Comparison of ENCODE assay signal across 10 cellular contexts in the genomic region with DNA sequence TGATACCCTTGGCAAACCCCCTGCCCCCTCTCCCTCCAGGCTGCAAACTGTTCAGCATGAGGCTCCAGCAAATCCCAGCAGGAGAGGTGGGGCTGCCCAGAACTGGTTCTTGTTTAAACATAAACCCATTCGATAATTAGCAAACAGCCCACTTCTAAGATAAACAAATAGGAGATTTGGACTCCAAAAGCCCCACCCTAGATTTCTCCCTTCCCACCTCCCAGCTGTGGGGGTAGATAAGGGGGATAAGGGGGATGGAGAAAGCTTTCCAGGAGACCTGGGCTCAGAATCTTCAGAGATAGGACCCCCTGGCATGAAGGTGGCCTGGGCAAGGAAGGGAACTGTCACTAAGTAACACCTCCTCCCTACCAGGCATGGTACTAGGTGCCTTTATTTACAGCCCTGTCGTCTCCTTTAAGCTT. TPM values are rescaled to one million over a fixed set of nuclear protein-coding genes. Genes with fewer than 3 reads are reported as not detected.
DNase-seq lines count a peak whose midpoint lies in the region; ATAC-seq and TF ChIP-seq lines count a peak whose summit lies in the region.
"Had no signal": no experiment of that assay in that cellular context is flagged by ENCODE, and none has a peak within 500 bp of the region (broad histone marks: within the 10 kb centered on the region; RNA-seq: fewer than 3 reads in every experiment).

No MANE protein-coding gene starts in this region.

- TF ChIP-seq CTCF in HFF-Myc (IDR thresholded peaks at IDR 0.05; ENCODE audit: low read depth, low read length, missing control alignments) (no peak), PC-3 (conservative IDR thresholded peaks at IDR 0.05; ENCODE audit: low read depth, low read length) (no peak), foreskin keratinocyte (conservative IDR thresholded peaks at IDR 0.05) (no peak), GM10266 (IDR thresholded peaks at IDR 0.05; ENCODE audit: control insufficient read depth, insufficient read depth, low read depth, missing control alignments) (no peak)
- no peak for TF ChIP-seq CTCF in activated CD8-positive, alpha-beta T cell treated with anti-CD3 and anti-CD28 coated beads for 36 hours (IDR thresholded peaks at IDR 0.05)

- H3K27me3 ChIP-seq in PC-3 (ENCODE audit: low read length) (no peaks in the 10 kb centered on the region), foreskin keratinocyte (no peaks in the 10 kb centered on the region), skeletal muscle tissue (ENCODE audit: control insufficient read depth in 3 of 3, insufficient read depth in 3 of 3, low read length in 3 of 3) (no peaks in the 10 kb centered on the region)

- H3K4me1 Mint-ChIP-seq in activated CD8-positive, alpha-beta T cell treated with anti-CD3 and anti-CD28 coated beads for 36 hours (ENCODE audit: low read depth) = peaks cover 44% of the 10 kb centered on the region

- H3K9me2 ChIP-seq in PC-3 (replicated peaks; ENCODE audit: low read length) = no peaks in the 10 kb centered on the region

- no TSS peak for BruUV-seq in PC-3 (replicated peaks; lab: Mats Ljungman, UMichigan)

- H3K9ac ChIP-seq in PC-3 (ENCODE audit: low read length) (peak overlapping the region; percentile 82), skeletal muscle tissue (ENCODE audit: low read depth in 1 of 3, low read length in 3 of 3) (peak overlapping the region; percentile 84 to 98 (median 97))

- H3K4me2 ChIP-seq in PC-3 (ENCODE audit: low read length) = peak overlapping the region; percentile 98

- no peaks in the 10 kb centered on the region for H3K9me3 Mint-ChIP-seq in activated CD8-positive, alpha-beta T cell treated with anti-CD3 and anti-CD28 coated beads for 36 hours

- no peak overlapping the region for H2AFZ ChIP-seq in PC-3 (ENCODE audit: low read length)

- POLR2A ChIA-PET in PC-3 (lab: Charles Lee; ENCODE audit: unreplicated experiment) = interaction anchor here (0.7 to 1.0 kb wide), 4 partner anchors 14 to 590 kb away, joined by 3 to 4 read pairs (median 3); a partner anchor contains a TSS
- POLR2A ChIA-PET in activated CD8-positive, alpha-beta T cell treated with anti-CD3 and anti-CD28 coated beads for 36 hours (lab: Charles Lee) = no interaction called here

- peaks cover 28% of the 10 kb centered on the region for H3K36me3 ChIP-seq in PC-3 (ENCODE audit: low read depth, low read length)
- H3K36me3 ChIP-seq in skeletal muscle tissue (ENCODE audit: control insufficient read depth in 3 of 3, insufficient read depth in 3 of 3, low read length in 3 of 3) = peaks cover 4 to 13% (median 5%) of the 10 kb centered on the region in 3 donors

- no peak overlapping the region for H3K27ac Mint-ChIP-seq in activated CD8-positive, alpha-beta T cell treated with anti-CD3 and anti-CD28 coated beads for 36 hours

- peaks cover 95% of the 10 kb centered on the region for H3K79me2 ChIP-seq in PC-3 (ENCODE audit: low read length)

- intact Hi-C loops in PC-3 (cut with micrococcal nuclease) = loop anchor here (10.0 kb wide), 1 partner anchor 431 kb away; no protein-coding TSS in a partner anchor
- intact Hi-C loops in activated CD8-positive, alpha-beta T cell treated with anti-CD3 and anti-CD28 coated beads for 36 hours (cut with micrococcal nuclease) = no loop called here

- no peak for DNase-seq in HFF-Myc (ENCODE audit: extremely low read depth, low read depth)
- peak; percentile 71 for DNase-seq in PC-3
- no peak for DNase-seq in foreskin keratinocyte
- DNase-seq in NCI-H2171 treated with DMSO at 0.1 percent for 48 hours (lab: John Stamatoyannopoulos, UW) = no peak
- DNase-seq in activated CD8-positive, alpha-beta memory T cell treated with anti-CD3 and anti-CD28 coated beads for 24 hours = no peak
- DNase-seq in activated CD8-positive, alpha-beta T cell treated with anti-CD3 and anti-CD28 coated beads for 36 hours = no peak
- no peak for DNase-seq in GM10266 (ENCODE audit: extremely low spot score)
- DNase-seq: SHP77 treated with DMSO at 0.1 percent for 48 hours had no signal

- H4K20me1 ChIP-seq in PC-3 (ENCODE audit: low read length) = peaks cover 43% of the 10 kb centered on the region

- ATAC-seq in PC-3 (no peak), foreskin keratinocyte (no peak)
- ATAC-seq in activated CD8-positive, alpha-beta T cell treated with anti-CD3 and anti-CD28 coated beads for 36 hours = no peak

- H3K9me3 ChIP-seq in PC-3 (ENCODE audit: low read length) = no peaks in the 10 kb centered on the region
- H3K9me3 ChIP-seq in skeletal muscle tissue (ENCODE audit: control insufficient read depth in 3 of 3, low read length in 3 of 3) = no peaks in the 10 kb centered on the region

- peaks cover 2% of the 10 kb centered on the region for H3K27me3 Mint-ChIP-seq in activated CD8-positive, alpha-beta T cell treated with anti-CD3 and anti-CD28 coated beads for 36 hours

- H3K36me3 Mint-ChIP-seq in activated CD8-positive, alpha-beta T cell treated with anti-CD3 and anti-CD28 coated beads for 36 hours (ENCODE audit: low read depth) = peaks cover 13% of the 10 kb centered on the region

- H3K27ac ChIP-seq in PC-3 (ENCODE audit: low read length) (peak overlapping the region; percentile 95), foreskin keratinocyte (peak overlapping the region; percentile 28), skeletal muscle tissue (ENCODE audit: low read depth, low read length) (peak overlapping the region; percentile 96)

- peaks cover 15% of the 10 kb centered on the region for H3F3A ChIP-seq in PC-3 (ENCODE audit: low read length, unreplicated experiment)

- H3K4me3 ChIP-seq in HFF-Myc (replicated peaks; ENCODE audit: low read depth, low read length) = peak overlapping the region; percentile 75
- peak overlapping the region; percentile 61 for H3K4me3 ChIP-seq in PC-3 (ENCODE audit: low read length)
- H3K4me3 ChIP-seq in skeletal muscle tissue (ENCODE audit: low read length in 3 of 3) = peak overlapping the region in 2 of 3 donors; percentile 49 to 87

- no peak overlapping the region for H3K4me3 Mint-ChIP-seq in activated CD8-positive, alpha-beta T cell treated with anti-CD3 and anti-CD28 coated beads for 36 hours

- peaks cover 86% of the 10 kb centered on the region for H3K4me1 ChIP-seq in PC-3 (ENCODE audit: insufficient read depth, low read length)
- H3K4me1 ChIP-seq in foreskin keratinocyte = peaks cover 61% of the 10 kb centered on the region
- H3K4me1 ChIP-seq in skeletal muscle tissue (ENCODE audit: control insufficient read depth in 3 of 3, insufficient read depth in 3 of 3, low read length in 3 of 3) = peaks cover 81 to 92% (median 87%) of the 10 kb centered on the region in 3 donors

- CTCF ChIA-PET in PC-3 (lab: Charles Lee) = interaction anchor here (1.4 kb wide), 1 partner anchor 21 kb away, joined by 8 read pairs; no protein-coding TSS in a partner anchor
- CTCF ChIA-PET in activated CD8-positive, alpha-beta T cell treated with anti-CD3 and anti-CD28 coated beads for 36 hours (lab: Charles Lee) = interaction anchor here (1.0 kb wide), 1 partner anchor 20 kb away, joined by 3 read pairs; a partner anchor contains a TSS

RNA-seq across cellular contexts. Expression of a gene that starts 4.8 kb away (rescaled TPM):
- 134 and 167 TPM in 2 replicates for total RNA-seq in PC-3 (2014; rRNA removed)
- 169 and 187 TPM in 2 replicates for total RNA-seq in foreskin keratinocyte
- 136 and 143 TPM in 2 replicates for polyA plus RNA-seq in foreskin keratinocyte
- total RNA-seq in skeletal muscle tissue = 4.2 TPM
- total RNA-seq in activated CD8-positive, alpha-beta T cell treated with anti-CD3 and anti-CD28 coated beads for 36 hours = 10 to 100 TPM; 21.1 to 22.0 TPM
- polyA plus RNA-seq: neural cell had no signal

RNA-seq across cellular contexts. Expression of a gene that starts 19.5 kb away (rescaled TPM):
- total RNA-seq in PC-3 (2014; rRNA removed) (32.5 and 45.2 TPM in 2 replicates), foreskin keratinocyte (18.0 and 18.7 TPM in 2 replicates), skeletal muscle tissue (13.6 TPM)
- 19.8 and 20.3 TPM in 2 replicates for polyA plus RNA-seq in foreskin keratinocyte
- total RNA-seq in activated CD8-positive, alpha-beta T cell treated with anti-CD3 and anti-CD28 coated beads for 36 hours = 10 to 100 TPM; 19.6 to 20.7 TPM

RNA-seq across cellular contexts. Expression of a gene that starts 34.7 kb away (rescaled TPM):
- total RNA-seq in PC-3 (2014; rRNA removed) = not detected in 2 replicates
- total RNA-seq in foreskin keratinocyte = not detected in 2 replicates
- polyA plus RNA-seq in foreskin keratinocyte = not detected in 2 replicates
- not detected for total RNA-seq in skeletal muscle tissue
- under 1 TPM in 1 of 2 experiments, not detected in 1; 0.29 TPM for total RNA-seq in activated CD8-positive, alpha-beta T cell treated with anti-CD3 and anti-CD28 coated beads for 36 hours
- polyA plus RNA-seq: neural cell had no signal

RNA-seq across cellular contexts. Expression of a gene that starts 35.4 kb away (rescaled TPM):
- total RNA-seq in PC-3 (2014; rRNA removed) (0.33 TPM in 1 of 2 replicates, not detected in the other), foreskin keratinocyte (0.10 TPM in 1 of 2 replicates, not detected in the other), skeletal muscle tissue (0.52 TPM)
- 0.02 and 0.06 TPM in 2 replicates for polyA plus RNA-seq in foreskin keratinocyte
- total RNA-seq in activated CD8-positive, alpha-beta T cell treated with anti-CD3 and anti-CD28 coated beads for 36 hours = 1 to 10 TPM in 1 of 2 experiments, under 1 TPM in 1; 0.74 to 1.2 TPM
- polyA plus RNA-seq: neural cell had no signal

RNA-seq across cellular contexts. Expression of a gene that starts 36.8 kb away (rescaled TPM):
- total RNA-seq in PC-3 (2014; rRNA removed) = not detected in 2 replicates
- not detected in 2 replicates for total RNA-seq in foreskin keratinocyte
- polyA plus RNA-seq in foreskin keratinocyte = not detected in 2 replicates
- not detected for total RNA-seq in skeletal muscle tissue
- total RNA-seq in activated CD8-positive, alpha-beta T cell treated with anti-CD3 and anti-CD28 coated beads for 36 hours = not detected
- polyA plus RNA-seq: neural cell had no signal

Comparison
In these comparisons a context has a peak if more than half of its experiments do, and no peak if none do; other contexts are left out.
1. H3K27ac ChIP-seq: peak in every context shown above with its lines; median percentile 96 in skeletal muscle tissue; 95 in PC-3; 28 in foreskin keratinocyte.